In genomic region chr6:89412071-89413005, GRCh38 we compare ENCODE assay signal across 8 cellular contexts. TPM values are rescaled to one million over a fixed set of nuclear protein-coding genes. Genes with fewer than 3 reads are reported as not detected.
DNase-seq lines count a peak whose midpoint lies in the region; ATAC-seq and TF ChIP-seq lines count a peak whose summit lies in the region.

Gene RRAGD, minus strand, starts transcription at chr6:89412273. Its CDS starts 280 bp downstream, at chr6:89411993.

- no peaks in the 10 kb centered on the region for H3K9me3 ChIP-seq in esophagus squamous epithelium

- H3K4me1 Mint-ChIP-seq in activated T-cell treated with anti-CD3 and anti-CD28 coated beads, Interleukin-2, amount 50 U/mL, for 4 hours (ENCODE audit: low read depth): peaks cover 21% of the 10 kb centered on the region
- peaks cover 2 to 23% (median 19%) of the 10 kb centered on the region in 4 donors for H3K4me1 Mint-ChIP-seq in naive thymus-derived CD8-positive, alpha-beta T cell

- intact Hi-C loops in esophagus squamous epithelium (cut with DNase I): no loop called here

- no peaks in the 10 kb centered on the region for H3K36me3 Mint-ChIP-seq in activated T-cell treated with anti-CD3 and anti-CD28 coated beads, Interleukin-2, amount 50 U/mL, for 4 hours (ENCODE audit: insufficient read depth)
- H3K36me3 Mint-ChIP-seq in naive thymus-derived CD8-positive, alpha-beta T cell: no peaks in the 10 kb centered on the region

- 0 to 2% methylated on average over 3 to 4 of the region's 85 CpGs for WGBS in esophagus squamous epithelium, 2 donors

- POLR2A ChIA-PET in naive thymus-derived CD8-positive, alpha-beta T cell (lab: Charles Lee): interaction anchor here (0.8 to 1.6 kb wide), 4 partner anchors 10 to 332 kb away, joined by 4 to 8 read pairs (median 6); partner anchors contain the start of genes PNRC1 and UBE2J1

- H3K9me3 Mint-ChIP-seq in activated T-cell treated with anti-CD3 and anti-CD28 coated beads, Interleukin-2, amount 50 U/mL, for 4 hours: no peaks in the 10 kb centered on the region
- H3K9me3 Mint-ChIP-seq in naive thymus-derived CD8-positive, alpha-beta T cell: no peaks in the 10 kb centered on the region

- H3K4me3 Mint-ChIP-seq in activated T-cell treated with anti-CD3 and anti-CD28 coated beads, Interleukin-2, amount 50 U/mL, for 4 hours: peak within 1 kb of the TSS; percentile 89
- H3K4me3 Mint-ChIP-seq in naive thymus-derived CD8-positive, alpha-beta T cell: peak within 1 kb of the TSS; percentile 85 to 99 (median 95)

- H3K36me3 ChIP-seq in esophagus squamous epithelium: no peaks in the 10 kb centered on the region

- H3K27ac Mint-ChIP-seq in naive thymus-derived CD8-positive, alpha-beta T cell: peak within 1 kb of the TSS in 9 of 10 donors; percentile 54 to 92 (median 86)

- H3K27ac ChIP-seq in C4-2B (peak within 1 kb of the TSS; percentile 45), esophagus squamous epithelium (peak within 1 kb of the TSS; percentile 82 to 92 (median 88))

- TF ChIP-seq POLR2A in esophagus squamous epithelium (IDR thresholded peaks at IDR 0.05): peak in 2 of 4 donors; percentile 33 to 73

- TF ChIP-seq CTCF in C4-2B (conservative IDR thresholded peaks at IDR 0.05) (no peak), esophagus squamous epithelium (IDR thresholded peaks at IDR 0.05) (no peak), subcutaneous adipose tissue (IDR thresholded peaks at IDR 0.05; ENCODE audit: low read depth) (no peak)

- H3K4me1 ChIP-seq in esophagus squamous epithelium: peaks cover 4 to 42% (median 10%) of the 10 kb centered on the region in 3 donors

- DNase-seq in NOMO-1 (lab: John Stamatoyannopoulos, UW; ENCODE audit: unreplicated experiment in 2 of 2): peak; percentile 36 to 42
- DNase-seq in activated T-cell treated with anti-CD3 and anti-CD28 coated beads, Interleukin-2, amount 50 U/mL, for 4 hours: peak; percentile 47
- no peak for DNase-seq in esophagus squamous epithelium (lab: John Stamatoyannopoulos, UW)
- DNase-seq in naive thymus-derived CD8-positive, alpha-beta T cell: peak; percentile 30 to 77 (median 48)

- peak within 1 kb of the TSS; percentile 77 to 95 (median 86) for H3K4me3 ChIP-seq in esophagus squamous epithelium

- H3K27me3 Mint-ChIP-seq in activated T-cell treated with anti-CD3 and anti-CD28 coated beads, Interleukin-2, amount 50 U/mL, for 4 hours (ENCODE audit: low read depth): peaks cover 19% of the 10 kb centered on the region
- H3K27me3 Mint-ChIP-seq in naive thymus-derived CD8-positive, alpha-beta T cell: peaks cover 4 to 21% (median 6%) of the 10 kb centered on the region in 5 donors

- peak; percentile 68 for ATAC-seq in GM19328 (IDR thresholded peaks at IDR 0.05; ENCODE audit: unreplicated experiment)
- peak; percentile 59 for ATAC-seq in HG03457 (IDR thresholded peaks at IDR 0.05; ENCODE audit: unreplicated experiment)
- ATAC-seq in activated T-cell treated with anti-CD3 and anti-CD28 coated beads, Interleukin-2, amount 50 U/mL, for 4 hours: peak; percentile 84 to 85
- ATAC-seq in naive thymus-derived CD8-positive, alpha-beta T cell: peak; percentile 73 to 83

- no peaks in the 10 kb centered on the region for H3K27me3 ChIP-seq in esophagus squamous epithelium

RNA-seq across cellular contexts. Expression of gene RRAGD, which starts in this region (rescaled TPM):
- 10 to 100 TPM in 2 of 3 donors, 1 to 10 TPM in 1; 7.3 to 11.9 (median 10.2) TPM for total RNA-seq in activated T-cell treated with anti-CD3 and anti-CD28 coated beads, Interleukin-2, amount 50 U/mL, for 4 hours
- total RNA-seq in esophagus squamous epithelium (10 to 100 TPM; 21.1 to 67.1 (median 33.9) TPM), subcutaneous adipose tissue (10 to 100 TPM; 31.6 to 55.9 (median 37.9) TPM)
- total RNA-seq in naive thymus-derived CD8-positive, alpha-beta T cell: 1 to 10 TPM; 3.5 to 3.9 TPM
- polyA plus RNA-seq in naive thymus-derived CD8-positive, alpha-beta T cell: 1 to 10 TPM; 1.1 to 2.8 (median 1.6) TPM
